Comparison of ENCODE assay signal across 12 cellular contexts in genomic region chr3:172355836-172356235, GRCh38.
DNase-seq lines count a peak whose midpoint lies in the region; ATAC-seq and TF ChIP-seq lines count a peak whose summit lies in the region.
"Had no signal": no experiment of that assay in that cellular context is flagged by ENCODE, and none has a peak within 500 bp of the region (broad histone marks: within the 10 kb centered on the region; RNA-seq: fewer than 3 reads in every experiment).

No MANE protein-coding gene starts in this region.

- H3K36me3 ChIP-seq in ACC112 (ENCODE audit: insufficient read depth, low read length), result peaks cover 35% of the 10 kb centered on the region
- H3K36me3 ChIP-seq in kidney epithelial cell (ENCODE audit: control insufficient read depth, insufficient read depth, low read length), result peaks cover 2% of the 10 kb centered on the region

- H3K27ac ChIP-seq in ACC112 (ENCODE audit: low read depth, low read length), result peak overlapping the region; percentile 52

- peaks cover 25% of the 10 kb centered on the region for H3K4me1 ChIP-seq in ACC112 (ENCODE audit: control insufficient read depth, insufficient read depth, low read length, unreplicated experiment)

- H3K4me3 ChIP-seq in ACC112 (ENCODE audit: low read depth, low read length), result no peak overlapping the region
- no peak overlapping the region for H3K4me3 ChIP-seq in astrocyte of the cerebellum (ENCODE audit: low read depth, low read length)
- H3K4me3 ChIP-seq in kidney epithelial cell (ENCODE audit: low read depth, low read length), result no peak overlapping the region

- ATAC-seq in GM19463 (IDR thresholded peaks at IDR 0.05; ENCODE audit: unreplicated experiment), result no peak
- ATAC-seq in stimulated activated naive CD8-positive, alpha-beta T cell treated with anti-CD3 and anti-CD28 coated beads, Interleukin-15, Interleukin-2, amounts not matched to agents 100 U/mL and 50 U/mL, for 24 hours, result no peak

- TF ChIP-seq CTCF in astrocyte of the cerebellum (IDR thresholded peaks at IDR 0.05; ENCODE audit: low read depth, low read length, missing control alignments), result no peak
- TF ChIP-seq CTCF in kidney epithelial cell (IDR thresholded peaks at IDR 0.05; ENCODE audit: insufficient read depth, low read length, poor library complexity, severe bottlenecking), result no peak

- H2AFZ ChIP-seq in ACC112 (ENCODE audit: low read length, unreplicated experiment), result no peak overlapping the region

- H3K27me3 ChIP-seq in ACC112 (ENCODE audit: insufficient read depth, low read length) (no peaks in the 10 kb centered on the region), kidney epithelial cell (ENCODE audit: control insufficient read depth, insufficient read depth, low read length) (no peaks in the 10 kb centered on the region)

- in situ Hi-C loops in astrocyte of the cerebellum (cut with HindIII; ENCODE audit: low sequenced_read_pairs), result loop anchor here (25.0 kb wide), 1 partner anchor 306 kb away; no protein-coding TSS in a partner anchor

- DNase-seq in HS-5 (ENCODE audit: low read depth) (peak; percentile 64), astrocyte of the cerebellum (ENCODE audit: low read depth) (peak; percentile 87), kidney epithelial cell (ENCODE audit: low read depth) (peak; percentile 50), HUDEP-2 (lab: John Stamatoyannopoulos, UW; ENCODE audit: unreplicated experiment in 76 of 76) (no peak), NCI-H2171 (lab: John Stamatoyannopoulos, UW) (no peak)
- no peak for DNase-seq in stimulated activated naive CD8-positive, alpha-beta T cell treated with anti-CD3 and anti-CD28 coated beads, Interleukin-15, Interleukin-2, amounts not matched to agents 100 U/mL and 50 U/mL, for 24 hours
- DNase-seq: activated T-cell treated with anti-CD3 and anti-CD28 coated beads, Interleukin-2, amount 50 U/mL, for 72 hours; DMS153; head of caudate nucleus; small intestine had no signal

- H3K79me2 ChIP-seq in ACC112 (ENCODE audit: control insufficient read depth, insufficient read depth, low read length, unreplicated experiment), result peaks cover 24% of the 10 kb centered on the region

Comparison
In these comparisons a context has a peak if more than half of its experiments do, and no peak if none do; other contexts are left out.
1. DNase-seq: peak in HS-5 (single experiment), astrocyte of the cerebellum (single experiment) and kidney epithelial cell (single experiment); none in HUDEP-2 (0 of 76), stimulated activated naive CD8-positive, alpha-beta T cell treated with anti-CD3 and anti-CD28 coated beads, Interleukin-15, Interleukin-2, amounts not matched to agents 100 U/mL and 50 U/mL, for 24 hours (single experiment) and NCI-H2171 (single experiment).